19 cellular contexts compared by ENCODE assay signal in genomic region chr2:7796200-7796563, GRCh38.
DNase-seq lines count a peak whose midpoint lies in the region; ATAC-seq and TF ChIP-seq lines count a peak whose summit lies in the region.
"Had no signal": no experiment of that assay in that cellular context is flagged by ENCODE, and none has a peak within 500 bp of the region (broad histone marks: within the 10 kb centered on the region; RNA-seq: fewer than 3 reads in every experiment).

No MANE protein-coding gene starts in this region.

- peaks cover 9% of the 10 kb centered on the region for H3K9me3 Mint-ChIP-seq in stimulated activated naive CD8-positive, alpha-beta T cell treated with anti-CD3 and anti-CD28 coated beads, Interleukin-15, Interleukin-2, amounts not matched to agents 100 ng/mL and 50 ng/mL, for 24 hours
- peaks cover 9 to 15% of the 10 kb centered on the region in 2 donors for H3K9me3 Mint-ChIP-seq in stimulated activated naive CD8-positive, alpha-beta T cell treated with anti-CD3 and anti-CD28 coated beads, Interleukin-15, amount 100 ng/mL, for 72 hours
- peaks cover 26% of the 10 kb centered on the region for H3K9me3 Mint-ChIP-seq in activated T-helper 2 cell treated with anti-CD3 and anti-CD28 coated beads, Interferon-gamma antibody, Interleukin-2, Interleukin-4, amounts not matched to agents 10 μg/mL and 5 μg/mL and 100 μg/mL, durations not matched to agents 14 hours and 24 hours and 36 hours
- peaks cover 13% of the 10 kb centered on the region for H3K9me3 Mint-ChIP-seq in mesothelial cell of epicardium
- peaks cover 6% of the 10 kb centered on the region for H3K9me3 Mint-ChIP-seq in stimulated activated effector memory CD8-positive, alpha-beta T cell treated with anti-CD3 and anti-CD28 coated beads, Interleukin-12 subunit alpha, Interleukin-12 subunit beta, amount 100 ng/mL, for 72 hours
- H3K9me3 Mint-ChIP-seq: central memory CD8-positive, alpha-beta T cell had no signal

- H3K4me1 Mint-ChIP-seq in stimulated activated naive CD8-positive, alpha-beta T cell treated with anti-CD3 and anti-CD28 coated beads, Interleukin-15, Interleukin-2, amounts not matched to agents 100 ng/mL and 50 ng/mL, for 24 hours (ENCODE audit: low read depth), result peaks cover 10% of the 10 kb centered on the region
- H3K4me1 Mint-ChIP-seq in stimulated activated naive CD8-positive, alpha-beta T cell treated with anti-CD3 and anti-CD28 coated beads, Interleukin-15, amount 100 ng/mL, for 72 hours, result peaks cover 9% of the 10 kb centered on the region
- peaks cover 7% of the 10 kb centered on the region for H3K4me1 Mint-ChIP-seq in activated T-helper 2 cell treated with anti-CD3 and anti-CD28 coated beads, Interferon-gamma antibody, Interleukin-2, Interleukin-4, amounts not matched to agents 10 μg/mL and 5 μg/mL and 100 μg/mL, durations not matched to agents 14 hours and 24 hours and 36 hours (ENCODE audit: low read depth)
- H3K4me1 Mint-ChIP-seq in mesothelial cell of epicardium, result peaks cover 23% of the 10 kb centered on the region
- peaks cover 6% of the 10 kb centered on the region for H3K4me1 Mint-ChIP-seq in stimulated activated effector memory CD8-positive, alpha-beta T cell treated with anti-CD3 and anti-CD28 coated beads, Interleukin-12 subunit alpha, Interleukin-12 subunit beta, amount 100 ng/mL, for 72 hours
- H3K4me1 Mint-ChIP-seq: central memory CD8-positive, alpha-beta T cell had no signal

- TF ChIP-seq CTCF in mesothelial cell of epicardium (IDR thresholded peaks at IDR 0.05; ENCODE audit: unreplicated experiment), result no peak

- no peak for ATAC-seq in stimulated activated naive CD8-positive, alpha-beta T cell treated with anti-CD3 and anti-CD28 coated beads, Interleukin-15, amount 100 ng/mL, for 72 hours
- no peak for ATAC-seq in stimulated activated effector memory CD8-positive, alpha-beta T cell treated with anti-CD3 and anti-CD28 coated beads, Interleukin-12 subunit alpha, Interleukin-12 subunit beta, amount 100 ng/mL, for 72 hours
- ATAC-seq: sciatic nerve had no signal

- H3K27me3 Mint-ChIP-seq in stimulated activated naive CD8-positive, alpha-beta T cell treated with anti-CD3 and anti-CD28 coated beads, Interleukin-15, Interleukin-2, amounts not matched to agents 100 ng/mL and 50 ng/mL, for 24 hours, result no peaks in the 10 kb centered on the region
- H3K27me3 Mint-ChIP-seq in stimulated activated naive CD8-positive, alpha-beta T cell treated with anti-CD3 and anti-CD28 coated beads, Interleukin-15, amount 100 ng/mL, for 72 hours, result no peaks in the 10 kb centered on the region
- no peaks in the 10 kb centered on the region for H3K27me3 Mint-ChIP-seq in activated T-helper 2 cell treated with anti-CD3 and anti-CD28 coated beads, Interferon-gamma antibody, Interleukin-2, Interleukin-4, amounts not matched to agents 10 μg/mL and 5 μg/mL and 100 μg/mL, durations not matched to agents 14 hours and 24 hours and 36 hours (ENCODE audit: low read depth)
- peaks cover 5% of the 10 kb centered on the region for H3K27me3 Mint-ChIP-seq in mesothelial cell of epicardium (ENCODE audit: low read depth)
- H3K27me3 Mint-ChIP-seq: CD8-positive, alpha-beta memory T cell; central memory CD8-positive, alpha-beta T cell had no signal

- peak overlapping the region; percentile 49 for H3K27ac Mint-ChIP-seq in stimulated activated naive CD8-positive, alpha-beta T cell treated with anti-CD3 and anti-CD28 coated beads, Interleukin-15, Interleukin-2, amounts not matched to agents 100 ng/mL and 50 ng/mL, for 24 hours
- H3K27ac Mint-ChIP-seq in stimulated activated naive CD8-positive, alpha-beta T cell treated with anti-CD3 and anti-CD28 coated beads, Interleukin-15, amount 100 ng/mL, for 72 hours, result peak overlapping the region in 1 of 2 donors; percentile 85
- peak overlapping the region; percentile 79 for H3K27ac Mint-ChIP-seq in activated T-helper 2 cell treated with anti-CD3 and anti-CD28 coated beads, Interferon-gamma antibody, Interleukin-2, Interleukin-4, amounts not matched to agents 10 μg/mL and 5 μg/mL and 100 μg/mL, durations not matched to agents 14 hours and 24 hours and 36 hours
- peak overlapping the region; percentile 91 for H3K27ac Mint-ChIP-seq in mesothelial cell of epicardium
- H3K27ac Mint-ChIP-seq in stimulated activated effector memory CD8-positive, alpha-beta T cell treated with anti-CD3 and anti-CD28 coated beads, Interleukin-12 subunit alpha, Interleukin-12 subunit beta, amount 100 ng/mL, for 72 hours, result no peak overlapping the region

- intact Hi-C loops in activated T-helper 2 cell treated with anti-CD3 and anti-CD28 coated beads, Interferon-gamma antibody, Interleukin-2, Interleukin-4, amounts not matched to agents 10 μg/mL and 5 μg/mL and 100 μg/mL, durations not matched to agents 14 hours and 24 hours and 36 hours (cut with micrococcal nuclease), result no loop called here

- H3K36me3 Mint-ChIP-seq in stimulated activated naive CD8-positive, alpha-beta T cell treated with anti-CD3 and anti-CD28 coated beads, Interleukin-15, Interleukin-2, amounts not matched to agents 100 ng/mL and 50 ng/mL, for 24 hours (ENCODE audit: low read depth), result no peaks in the 10 kb centered on the region
- peaks cover 19% of the 10 kb centered on the region for H3K36me3 Mint-ChIP-seq in activated T-helper 2 cell treated with anti-CD3 and anti-CD28 coated beads, Interferon-gamma antibody, Interleukin-2, Interleukin-4, amounts not matched to agents 10 μg/mL and 5 μg/mL and 100 μg/mL, durations not matched to agents 14 hours and 24 hours and 36 hours (ENCODE audit: low read depth)
- H3K36me3 Mint-ChIP-seq in mesothelial cell of epicardium, result peaks cover 5% of the 10 kb centered on the region
- no peaks in the 10 kb centered on the region for H3K36me3 Mint-ChIP-seq in stimulated activated effector memory CD8-positive, alpha-beta T cell treated with anti-CD3 and anti-CD28 coated beads, Interleukin-12 subunit alpha, Interleukin-12 subunit beta, amount 100 ng/mL, for 72 hours

- no peak for DNase-seq in stimulated activated naive CD8-positive, alpha-beta T cell treated with anti-CD3 and anti-CD28 coated beads, Interleukin-15, amount 100 ng/mL, for 72 hours
- DNase-seq in activated T-helper 2 cell treated with anti-CD3 and anti-CD28 coated beads, Interferon-gamma antibody, Interleukin-2, Interleukin-4, amounts not matched to agents 10 μg/mL and 5 μg/mL and 100 μg/mL, durations not matched to agents 14 hours and 24 hours and 36 hours (ENCODE audit: low spot score), result no peak
- DNase-seq in mesothelial cell of epicardium (ENCODE audit: low spot score in 2 of 2, unreplicated experiment in 2 of 2) (no peak), NCI-H2029 treated with DMSO at 0.1 percent for 48 hours (lab: John Stamatoyannopoulos, UW) (no peak)
- DNase-seq in activated CD8-positive, alpha-beta memory T cell treated with anti-CD3 and anti-CD28 coated beads for 24 hours, result no peak
- DNase-seq in stimulated activated effector memory CD8-positive, alpha-beta T cell treated with anti-CD3 and anti-CD28 coated beads, Interleukin-12 subunit alpha, Interleukin-12 subunit beta, amount 100 ng/mL, for 72 hours (ENCODE audit: low spot score in 2 of 2), result no peak
- DNase-seq: activated CD4-positive, alpha-beta T cell treated with anti-CD3 and anti-CD28 coated beads for 1 hour; activated CD8-positive, alpha-beta memory T cell treated with anti-CD3 and anti-CD28 coated beads, Interleukin-2, amount 50 U/mL, for 4 hours; activated naive CD4-positive, alpha-beta T cell; amygdala; DND-41; HCEC 1CT; NCI-H2081 treated with DMSO at 0.1 percent for 48 hours; NCI-H510A; NK-92 treated with Interleukin-12 subunit alpha and Interleukin-12 subunit beta, amount 100 ng/mL, for 24 hours had no signal

- no peak overlapping the region for H3K4me3 Mint-ChIP-seq in stimulated activated naive CD8-positive, alpha-beta T cell treated with anti-CD3 and anti-CD28 coated beads, Interleukin-15, Interleukin-2, amounts not matched to agents 100 ng/mL and 50 ng/mL, for 24 hours
- H3K4me3 Mint-ChIP-seq in stimulated activated naive CD8-positive, alpha-beta T cell treated with anti-CD3 and anti-CD28 coated beads, Interleukin-15, amount 100 ng/mL, for 72 hours, result peak overlapping the region in 1 of 2 donors; percentile 41
- H3K4me3 Mint-ChIP-seq in activated T-helper 2 cell treated with anti-CD3 and anti-CD28 coated beads, Interferon-gamma antibody, Interleukin-2, Interleukin-4, amounts not matched to agents 10 μg/mL and 5 μg/mL and 100 μg/mL, durations not matched to agents 14 hours and 24 hours and 36 hours (ENCODE audit: low read depth), result no peak overlapping the region
- no peak overlapping the region for H3K4me3 Mint-ChIP-seq in mesothelial cell of epicardium
- H3K4me3 Mint-ChIP-seq in stimulated activated effector memory CD8-positive, alpha-beta T cell treated with anti-CD3 and anti-CD28 coated beads, Interleukin-12 subunit alpha, Interleukin-12 subunit beta, amount 100 ng/mL, for 72 hours, result no peak overlapping the region
- H3K4me3 Mint-ChIP-seq: central memory CD8-positive, alpha-beta T cell had no signal
